ENCODE assay signal across 12 cellular contexts in genomic region chrX:768596-768995, GRCh38.
DNase-seq lines count a peak whose midpoint lies in the region; ATAC-seq and TF ChIP-seq lines count a peak whose summit lies in the region.
"Had no signal": no experiment of that assay in that cellular context is flagged by ENCODE, and none has a peak within 500 bp of the region (broad histone marks: within the 10 kb centered on the region; RNA-seq: fewer than 3 reads in every experiment).

No MANE protein-coding gene starts in this region.

- ATAC-seq in RWPE2 (ENCODE audit: low read depth) (no peak), upper lobe of right lung (no peak), GM19463 (IDR thresholded peaks at IDR 0.05; ENCODE audit: unreplicated experiment) (no peak), GM18868 (IDR thresholded peaks at IDR 0.05; ENCODE audit: unreplicated experiment) (no peak)

- no peak overlapping the region for H2AFZ ChIP-seq in osteoblast (ENCODE audit: low read length)

- H3K27me3 ChIP-seq in BLaER1 treated with 17β-estradiol and CSF1 and Interleukin-3, amounts not matched to agents 10 nM and 100 nM = no peaks in the 10 kb centered on the region
- H3K27me3 ChIP-seq in RWPE2 (ENCODE audit: insufficient read depth, poor library complexity, severe bottlenecking) (no peaks in the 10 kb centered on the region), osteoblast (ENCODE audit: insufficient read depth, low read length) (no peaks in the 10 kb centered on the region), upper lobe of right lung (no peaks in the 10 kb centered on the region)

- H3K9me3 ChIP-seq in BLaER1 treated with 17β-estradiol and CSF1 and Interleukin-3, amounts not matched to agents 10 nM and 100 nM (replicated peaks in 1 of 11) = no peaks in the 10 kb centered on the region
- H3K9me3 ChIP-seq in RWPE2 (ENCODE audit: severe bottlenecking) (peaks cover 13% of the 10 kb centered on the region), osteoblast (ENCODE audit: low read depth, low read length) (no peaks in the 10 kb centered on the region), upper lobe of right lung (no peaks in the 10 kb centered on the region)
- H3K9me3 ChIP-seq: Caco-2 had no signal

- TF ChIP-seq CTCF in RWPE2 (IDR thresholded peaks at IDR 0.05; ENCODE audit: poor library complexity, severe bottlenecking) (no peak), osteoblast (IDR thresholded peaks at IDR 0.05; ENCODE audit: extremely low read depth, low read depth, low read length) (no peak), upper lobe of right lung (IDR thresholded peaks at IDR 0.05) (no peak)

- no peak overlapping the region for H3K9ac ChIP-seq in BLaER1 treated with 17β-estradiol and CSF1 and Interleukin-3, amounts not matched to agents 10 nM and 100 nM

- peaks cover 0 to 22% (median 9%) of the 10 kb centered on the region in 10 experiments; a peak in 10 of 20 replicates for H3K4me1 ChIP-seq in BLaER1 treated with 17β-estradiol and CSF1 and Interleukin-3, amounts not matched to agents 10 nM and 100 nM
- H3K4me1 ChIP-seq in RWPE2 (ENCODE audit: insufficient read depth, poor library complexity, severe bottlenecking) = no peaks in the 10 kb centered on the region
- H3K4me1 ChIP-seq in osteoblast (ENCODE audit: insufficient read depth, low read length) = no peaks in the 10 kb centered on the region
- no peaks in the 10 kb centered on the region for H3K4me1 ChIP-seq in upper lobe of right lung
- H3K4me1 ChIP-seq: Caco-2 had no signal

- H4K20me1 ChIP-seq in BLaER1 treated with 17β-estradiol and CSF1 and Interleukin-3, amounts not matched to agents 10 nM and 100 nM = no peaks in the 10 kb centered on the region
- H4K20me1 ChIP-seq in osteoblast (ENCODE audit: insufficient read depth, low read length) = no peaks in the 10 kb centered on the region

- no peak overlapping the region for H3K27ac ChIP-seq in BLaER1 treated with 17β-estradiol and CSF1 and Interleukin-3, amounts not matched to agents 10 nM and 100 nM
- H3K27ac ChIP-seq in RWPE2 (ENCODE audit: poor library complexity, severe bottlenecking) = no peak overlapping the region
- H3K27ac ChIP-seq in osteoblast (ENCODE audit: low read depth, low read length) = no peak overlapping the region
- no peak overlapping the region for H3K27ac ChIP-seq in upper lobe of right lung
- H3K27ac ChIP-seq: C4-2B had no signal

- no peaks in the 10 kb centered on the region for H3K79me2 ChIP-seq in osteoblast (ENCODE audit: insufficient read depth, low read length)

- no peak overlapping the region for H3K4me3 ChIP-seq in BLaER1 treated with 17β-estradiol and CSF1 and Interleukin-3, amounts not matched to agents 10 nM and 100 nM
- no peak overlapping the region for H3K4me3 ChIP-seq in RWPE2 (ENCODE audit: severe bottlenecking)
- H3K4me3 ChIP-seq in osteoblast (ENCODE audit: insufficient read depth, low read length) = no peak overlapping the region
- no peak overlapping the region for H3K4me3 ChIP-seq in upper lobe of right lung

- no peaks in the 10 kb centered on the region for H3K36me3 ChIP-seq in BLaER1 treated with 17β-estradiol and CSF1 and Interleukin-3, amounts not matched to agents 10 nM and 100 nM
- no peaks in the 10 kb centered on the region for H3K36me3 ChIP-seq in RWPE2 (ENCODE audit: low read depth)
- H3K36me3 ChIP-seq in osteoblast (ENCODE audit: insufficient read depth, low read length) = no peaks in the 10 kb centered on the region
- no peaks in the 10 kb centered on the region for H3K36me3 ChIP-seq in upper lobe of right lung

- DNase-seq in RWPE2 (ENCODE audit: low spot score) = peak; percentile 7
- DNase-seq in osteoblast (ENCODE audit: insufficient read length, low spot score, missing footprints) = peak; percentile 1
- DNase-seq in upper lobe of right lung = peak; percentile 18
- DNase-seq in activated CD4-positive, alpha-beta T cell treated with anti-CD3 and anti-CD28 coated beads, Interleukin-2, amount 50 U/mL, for 4 hours = no peak
- DNase-seq: Caco-2; CD4-positive, alpha-beta T cell; GDM1; HCEC 1CT had no signal

- intact Hi-C loops in upper lobe of right lung (cut with DNase I) = no loop called here

- H3K4me2 ChIP-seq in BLaER1 treated with 17β-estradiol and CSF1 and Interleukin-3, amounts not matched to agents 10 nM and 100 nM = peak overlapping the region in 6 of 11 experiments; percentile 10 to 41 (median 29); a peak in 7 of 22 replicates
- no peak overlapping the region for H3K4me2 ChIP-seq in osteoblast (ENCODE audit: insufficient read depth, low read length)

Comparison
In these comparisons a context has a peak if more than half of its experiments do, and no peak if none do; other contexts are left out.
1. DNase-seq: peak in RWPE2 (single experiment), osteoblast (single experiment) and upper lobe of right lung (single experiment); none in activated CD4-positive, alpha-beta T cell treated with anti-CD3 and anti-CD28 coated beads, Interleukin-2, amount 50 U/mL, for 4 hours (0 of 2).